Comparison of ENCODE assay signal across 12 cellular contexts in the genomic region with DNA sequence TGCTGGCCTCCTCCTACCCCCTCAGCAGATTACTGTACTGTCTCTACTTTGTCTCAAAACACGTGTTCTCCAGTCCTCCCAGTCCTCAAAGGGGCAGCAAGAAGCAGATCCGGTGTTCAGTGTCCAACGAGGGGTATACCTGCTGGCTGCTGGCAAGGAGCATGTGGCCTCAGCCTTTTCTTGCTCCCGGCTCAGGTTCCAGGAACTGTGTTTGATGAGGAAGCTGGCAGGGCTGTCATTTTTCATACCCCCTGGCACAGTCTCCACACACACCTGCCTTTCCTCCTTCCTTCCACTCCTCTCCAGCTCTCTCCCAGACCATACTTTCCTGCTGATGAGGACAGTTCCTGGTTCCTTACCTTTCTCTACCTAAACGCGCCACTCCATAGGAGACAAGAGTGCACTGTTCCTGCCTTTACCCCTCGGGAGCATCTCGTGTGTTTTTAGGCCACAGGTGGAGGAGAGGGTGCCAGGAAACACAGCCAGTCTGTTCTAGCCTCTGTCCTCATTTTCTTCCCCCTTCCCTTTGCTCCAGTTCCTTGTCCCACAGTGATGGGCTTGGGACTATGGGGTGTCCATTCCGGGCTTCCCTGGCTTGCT.
DNase-seq lines count a peak whose midpoint lies in the region; ATAC-seq and TF ChIP-seq lines count a peak whose summit lies in the region.
"Had no signal": no experiment of that assay in that cellular context is flagged by ENCODE, and none has a peak within 500 bp of the region (broad histone marks: within the 10 kb centered on the region; RNA-seq: fewer than 3 reads in every experiment).

No MANE protein-coding gene starts in this region.

- H3K4me2 ChIP-seq in smooth muscle cell = no peak overlapping the region

- H3K27me3 ChIP-seq in smooth muscle cell (ENCODE audit: low read depth) = no peaks in the 10 kb centered on the region
- H3K27me3 ChIP-seq in effector memory CD4-positive, alpha-beta T cell (replicated peaks; ENCODE audit: control insufficient read depth, insufficient read depth, low read length, poor library complexity, severe bottlenecking) = no peaks in the 10 kb centered on the region
- H3K27me3 ChIP-seq: ovary had no signal

- no peaks in the 10 kb centered on the region for H3K9me3 ChIP-seq in smooth muscle cell (replicated peaks; ENCODE audit: low read depth)
- H3K9me3 ChIP-seq in effector memory CD4-positive, alpha-beta T cell (ENCODE audit: control insufficient read depth, low read length) = no peaks in the 10 kb centered on the region
- H3K9me3 ChIP-seq: HAP-1, ovary had no signal

- no peak for TF ChIP-seq CTCF in epithelial cell of esophagus (IDR thresholded peaks at IDR 0.05; ENCODE audit: insufficient read depth, low read depth, low read length, missing control alignments)
- TF ChIP-seq CTCF in smooth muscle cell (IDR thresholded peaks at IDR 0.05; ENCODE audit: borderline replicate concordance, insufficient read depth, poor library complexity, severe bottlenecking) = no peak

- H3K4me3 ChIP-seq in epithelial cell of esophagus (ENCODE audit: low read length) (no peak overlapping the region), smooth muscle cell (no peak overlapping the region)
- H3K4me3 ChIP-seq in effector memory CD4-positive, alpha-beta T cell (ENCODE audit: insufficient read depth, low read depth, low read length, poor library complexity, severe bottlenecking) = no peak overlapping the region
- H3K4me3 ChIP-seq: HAP-1, ovary had no signal

- no peak overlapping the region for H3K9ac ChIP-seq in smooth muscle cell (ENCODE audit: low read depth)

- peak overlapping the region; percentile 24 for H3K27ac ChIP-seq in smooth muscle cell (ENCODE audit: low read depth)
- no peak overlapping the region for H3K27ac ChIP-seq in effector memory CD4-positive, alpha-beta T cell (ENCODE audit: insufficient read depth, low read length, poor library complexity, severe bottlenecking)
- H3K27ac ChIP-seq: ovary had no signal

- DNase-seq in T-helper 2 cell treated with Interferon-gamma antibody and Interleukin-4, amounts not matched to agents 5 μg/mL and 100 μg/mL, for 36 hours (ENCODE audit: low spot score) = no peak
- DNase-seq in T-helper 2 cell = no peak
- DNase-seq in NCI-H2029 treated with DMSO at 0.1 percent for 48 hours (lab: John Stamatoyannopoulos, UW) = peak; percentile 98
- DNase-seq in epithelial cell of esophagus (ENCODE audit: low read depth) = peak; percentile 39
- no peak for DNase-seq in smooth muscle cell (lab: John Stamatoyannopoulos, UW; ENCODE audit: unreplicated experiment)
- no peak for DNase-seq in effector memory CD4-positive, alpha-beta T cell
- no peak for DNase-seq in activated CD8-positive, alpha-beta memory T cell treated with anti-CD3 and anti-CD28 coated beads, Interleukin-2, amount 10 ng/mL, durations not matched to agents 7 days and 5 days
- DNase-seq: activated CD4-positive, alpha-beta T cell treated with anti-CD3 and anti-CD28 coated beads for 36 hours; hypothalamus; ovary had no signal

- H3K36me3 ChIP-seq in smooth muscle cell (ENCODE audit: low read depth) = no peaks in the 10 kb centered on the region
- peaks cover 46% of the 10 kb centered on the region for H3K36me3 ChIP-seq in effector memory CD4-positive, alpha-beta T cell (ENCODE audit: control insufficient read depth, insufficient read depth, low read length)
- H3K36me3 ChIP-seq: ovary had no signal

- ATAC-seq in HG03442 (IDR thresholded peaks at IDR 0.05; ENCODE audit: unreplicated experiment) = no peak
- ATAC-seq in activated CD8-positive, alpha-beta memory T cell treated with anti-CD3 and anti-CD28 coated beads, Interleukin-2, amount 10 ng/mL, durations not matched to agents 7 days and 5 days = no peak
- ATAC-seq: activated CD4-positive, alpha-beta T cell treated with anti-CD3 and anti-CD28 coated beads for 36 hours had no signal

- CTCF ChIA-PET in activated CD8-positive, alpha-beta memory T cell treated with anti-CD3 and anti-CD28 coated beads, Interleukin-2, amount 10 ng/mL, durations not matched to agents 7 days and 5 days (lab: Charles Lee) = no interaction called here

- no peaks in the 10 kb centered on the region for H3K27me3 Mint-ChIP-seq in T-helper 2 cell treated with Interferon-gamma antibody and Interleukin-4, amounts not matched to agents 5 μg/mL and 100 μg/mL, for 36 hours (ENCODE audit: low read depth)
- no peaks in the 10 kb centered on the region for H3K27me3 Mint-ChIP-seq in activated CD8-positive, alpha-beta memory T cell treated with anti-CD3 and anti-CD28 coated beads, Interleukin-2, amount 10 ng/mL, durations not matched to agents 7 days and 5 days
- H3K27me3 Mint-ChIP-seq: activated CD4-positive, alpha-beta T cell treated with anti-CD3 and anti-CD28 coated beads for 36 hours had no signal

- H3K4me1 ChIP-seq in smooth muscle cell (ENCODE audit: low read depth) = no peaks in the 10 kb centered on the region
- H3K4me1 ChIP-seq in effector memory CD4-positive, alpha-beta T cell (ENCODE audit: control insufficient read depth, insufficient read depth, low read length, poor library complexity, severe bottlenecking) = no peaks in the 10 kb centered on the region
- H3K4me1 ChIP-seq: HAP-1 had no signal

- 95% methylated on average over 9 of the region's 9 CpGs for WGBS in smooth muscle cell (ENCODE audit: low lambda C conversion rate)

- no peaks in the 10 kb centered on the region for H3K9me3 Mint-ChIP-seq in T-helper 2 cell treated with Interferon-gamma antibody and Interleukin-4, amounts not matched to agents 5 μg/mL and 100 μg/mL, for 36 hours
- H3K9me3 Mint-ChIP-seq in activated CD8-positive, alpha-beta memory T cell treated with anti-CD3 and anti-CD28 coated beads, Interleukin-2, amount 10 ng/mL, durations not matched to agents 7 days and 5 days (ENCODE audit: low read depth) = no peaks in the 10 kb centered on the region

- H4K20me1 ChIP-seq in smooth muscle cell (ENCODE audit: low read depth) = peaks cover 83% of the 10 kb centered on the region

- peaks cover 4% of the 10 kb centered on the region for H3K4me1 Mint-ChIP-seq in T-helper 2 cell treated with Interferon-gamma antibody and Interleukin-4, amounts not matched to agents 5 μg/mL and 100 μg/mL, for 36 hours (ENCODE audit: low read depth)
- peaks cover 18% of the 10 kb centered on the region for H3K4me1 Mint-ChIP-seq in activated CD8-positive, alpha-beta memory T cell treated with anti-CD3 and anti-CD28 coated beads, Interleukin-2, amount 10 ng/mL, durations not matched to agents 7 days and 5 days

- H2AFZ ChIP-seq in smooth muscle cell (ENCODE audit: low read depth) = no peak overlapping the region

- peaks cover 4% of the 10 kb centered on the region for H3F3A ChIP-seq in smooth muscle cell (ENCODE audit: low read depth)

- H3K4me3 Mint-ChIP-seq in T-helper 2 cell treated with Interferon-gamma antibody and Interleukin-4, amounts not matched to agents 5 μg/mL and 100 μg/mL, for 36 hours = no peak overlapping the region
- no peak overlapping the region for H3K4me3 Mint-ChIP-seq in activated CD8-positive, alpha-beta memory T cell treated with anti-CD3 and anti-CD28 coated beads, Interleukin-2, amount 10 ng/mL, durations not matched to agents 7 days and 5 days
- H3K4me3 Mint-ChIP-seq: activated CD4-positive, alpha-beta T cell treated with anti-CD3 and anti-CD28 coated beads for 36 hours had no signal

- H3K79me2 ChIP-seq in smooth muscle cell (ENCODE audit: low read depth) = peaks cover 32% of the 10 kb centered on the region

- peak overlapping the region; percentile 58 for H3K27ac Mint-ChIP-seq in T-helper 2 cell treated with Interferon-gamma antibody and Interleukin-4, amounts not matched to agents 5 μg/mL and 100 μg/mL, for 36 hours
- no peak overlapping the region for H3K27ac Mint-ChIP-seq in activated CD8-positive, alpha-beta memory T cell treated with anti-CD3 and anti-CD28 coated beads, Interleukin-2, amount 10 ng/mL, durations not matched to agents 7 days and 5 days
- H3K27ac Mint-ChIP-seq: activated CD4-positive, alpha-beta T cell treated with anti-CD3 and anti-CD28 coated beads for 36 hours had no signal

- H3K36me3 Mint-ChIP-seq in T-helper 2 cell treated with Interferon-gamma antibody and Interleukin-4, amounts not matched to agents 5 μg/mL and 100 μg/mL, for 36 hours (ENCODE audit: low read depth) = peaks cover 37% of the 10 kb centered on the region
- H3K36me3 Mint-ChIP-seq in activated CD8-positive, alpha-beta memory T cell treated with anti-CD3 and anti-CD28 coated beads, Interleukin-2, amount 10 ng/mL, durations not matched to agents 7 days and 5 days = peaks cover 14% of the 10 kb centered on the region

Comparison
In these comparisons a context has a peak if more than half of its experiments do, and no peak if none do; other contexts are left out.
1. DNase-seq: peak in NCI-H2029 treated with DMSO at 0.1 percent for 48 hours (single experiment) and epithelial cell of esophagus (single experiment); none in T-helper 2 cell treated with Interferon-gamma antibody and Interleukin-4, amounts not matched to agents 5 μg/mL and 100 μg/mL, for 36 hours (single experiment), T-helper 2 cell (0 of 5), smooth muscle cell (single experiment), effector memory CD4-positive, alpha-beta T cell (0 of 3) and activated CD8-positive, alpha-beta memory T cell treated with anti-CD3 and anti-CD28 coated beads, Interleukin-2, amount 10 ng/mL, durations not matched to agents 7 days and 5 days (single experiment).